ENCODE assay signal across 1 cellular context in the genomic region with DNA sequence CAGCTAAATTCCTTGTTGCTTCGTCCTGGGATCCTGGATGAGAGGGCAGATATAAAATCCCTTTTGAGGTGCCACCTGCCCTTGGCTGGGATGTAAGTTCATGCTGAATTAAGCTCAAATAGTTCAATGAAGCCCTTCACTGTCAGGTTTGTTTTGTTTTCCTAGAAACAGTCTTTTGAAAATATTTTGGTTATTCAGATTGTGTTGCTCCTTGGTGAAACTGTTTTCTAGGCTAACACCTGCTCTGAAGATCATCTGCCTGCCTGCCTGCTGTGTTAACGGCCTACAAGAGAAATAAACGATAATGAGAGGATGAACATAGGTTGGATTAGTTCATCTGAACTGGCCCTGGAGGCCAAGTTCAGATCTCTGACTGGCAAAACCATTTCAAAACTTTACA.
TF ChIP-seq lines count a peak whose summit lies in the region.

No MANE protein-coding gene starts in this region.

TF ChIP-seq in WTC11, 78 proteins besides CTCF, POLR2A, EP300 and RAD21 (continued from another document):
- no peak for TF ChIP-seq ZMAT4 (CRISPR knock-in tag; IDR thresholded peaks at IDR 0.05)
